10 cellular contexts compared by ENCODE assay signal in genomic region chr10:110901954-110902819, GRCh38. TPM values are rescaled to one million over a fixed set of nuclear protein-coding genes. Genes with fewer than 3 reads are reported as not detected.
DNase-seq lines count a peak whose midpoint lies in the region; ATAC-seq, FAIRE-seq and TF ChIP-seq lines count a peak whose summit lies in the region.
"Had no signal": no experiment of that assay in that cellular context is flagged by ENCODE, and none has a peak within 500 bp of the region (broad histone marks: within the 10 kb centered on the region; RNA-seq: fewer than 3 reads in every experiment).

No MANE protein-coding gene starts in this region.

- H3K23ac ChIP-seq in neuronal stem cell (ENCODE audit: low read depth, low read length, poor library complexity), result no peak overlapping the region

- H2BK5ac ChIP-seq in neuronal stem cell (ENCODE audit: low read length), result no peak overlapping the region

- CTCF ChIA-PET in A549 (lab: Yijun Ruan, JAX), result interaction anchor here (0.6 to 2.4 kb wide), 10 partner anchors 9 to 595 kb away, joined by 3 to 8 read pairs (median 4); partner anchors contain the start of gene PDCD4

- peaks cover 34% of the 10 kb centered on the region for H3K4me1 Mint-ChIP-seq in activated T-cell treated with anti-CD3 and anti-CD28 coated beads, Interleukin-2, amount 50 U/mL, for 4 hours (ENCODE audit: low read depth)

- H3K79me1 ChIP-seq in neuronal stem cell (ENCODE audit: low read depth, low read length), result no peaks in the 10 kb centered on the region

- H3K36me3 ChIP-seq in iPS-18a (ENCODE audit: control insufficient read depth, low read depth, low read length), result peaks cover 12% of the 10 kb centered on the region
- H3K36me3 ChIP-seq in neuronal stem cell (replicated peaks in 1 of 2; ENCODE audit: control insufficient read depth in 2 of 2, insufficient read depth in 2 of 2, low read length in 2 of 2), result peaks cover 4 to 68% of the 10 kb centered on the region in 2 donors

- no peaks in the 10 kb centered on the region for H3K27me3 Mint-ChIP-seq in activated T-cell treated with anti-CD3 and anti-CD28 coated beads, Interleukin-2, amount 50 U/mL, for 4 hours (ENCODE audit: low read depth)

- TF ChIP-seq EP300 in A549 (IDR thresholded peaks at IDR 0.05), result no peak

- H2AK5ac ChIP-seq in neuronal stem cell (ENCODE audit: low read depth, low read length), result no peak overlapping the region

- H3K4me3 ChIP-seq in A549 (no peak overlapping the region), iPS-18a (ENCODE audit: low read length) (no peak overlapping the region), neuronal stem cell (ENCODE audit: low read length in 2 of 2) (no peak overlapping the region)

- H3K4me3 Mint-ChIP-seq in activated T-cell treated with anti-CD3 and anti-CD28 coated beads, Interleukin-2, amount 50 U/mL, for 4 hours, result no peak overlapping the region

- H3K9me3 ChIP-seq in A549 (no peaks in the 10 kb centered on the region), iPS-18a (ENCODE audit: control insufficient read depth, low read depth, low read length) (no peaks in the 10 kb centered on the region), neuronal stem cell (replicated peaks in 1 of 2; ENCODE audit: control insufficient read depth in 2 of 2, insufficient read depth in 1 of 2, low read depth in 1 of 2, low read length in 2 of 2) (no peaks in the 10 kb centered on the region)

- H3K4me2 ChIP-seq in A549, result peak overlapping the region; percentile 48
- no peak overlapping the region for H3K4me2 ChIP-seq in neuronal stem cell (ENCODE audit: insufficient read depth, low read length, poor library complexity, severe bottlenecking)

- H2AFZ ChIP-seq in neuronal stem cell (ENCODE audit: low read length), result no peak overlapping the region

- DNase-seq in A549 (ENCODE audit: low read depth in 1 of 2, low spot score in 1 of 2) (peak; percentile 28 to 47), GM18507 (ENCODE audit: extremely low spot score, insufficient read length, low read depth) (no peak), NCI-H2196 treated with DMSO at 0.1 percent for 48 hours (lab: John Stamatoyannopoulos, UW; ENCODE audit: unreplicated experiment) (no peak), neuronal stem cell (ENCODE audit: low spot score) (no peak), HTR-8/SVneo (ENCODE audit: insufficient read length, low spot score) (no peak)
- DNase-seq in activated T-cell treated with anti-CD3 and anti-CD28 coated beads, Interleukin-2, amount 50 U/mL, for 4 hours, result peak; percentile 36
- DNase-seq: GDM1 had no signal

- no peak overlapping the region for H2BK12ac ChIP-seq in neuronal stem cell (ENCODE audit: low read length)

- no peak for TF ChIP-seq CTCF in A549 (IDR thresholded peaks at IDR 0.05)

- H3K9ac ChIP-seq in iPS-18a (ENCODE audit: low read length) (no peak overlapping the region), neuronal stem cell (ENCODE audit: low read depth, low read length, poor library complexity) (no peak overlapping the region)

- no peak for TF ChIP-seq RAD21 in A549 (conservative IDR thresholded peaks at IDR 0.05 in 1 of 2, IDR thresholded peaks at IDR 0.05 in 1 of 2)

- H4K8ac ChIP-seq in neuronal stem cell (ENCODE audit: low read depth, low read length), result no peak overlapping the region

- H3K4ac ChIP-seq in neuronal stem cell (ENCODE audit: low read length), result no peak overlapping the region

- no peaks in the 10 kb centered on the region for H3K9me3 Mint-ChIP-seq in activated T-cell treated with anti-CD3 and anti-CD28 coated beads, Interleukin-2, amount 50 U/mL, for 4 hours

- H3K27ac ChIP-seq in A549 (peak overlapping the region; percentile 64 to 78), iPS-18a (ENCODE audit: low read length) (peak overlapping the region; percentile 4), neuronal stem cell (replicated peaks; ENCODE audit: low read length) (no peak overlapping the region)

- no peak overlapping the region for H2BK120ac ChIP-seq in neuronal stem cell (ENCODE audit: low read depth, low read length)

- peaks cover 15% of the 10 kb centered on the region for H3K36me3 Mint-ChIP-seq in activated T-cell treated with anti-CD3 and anti-CD28 coated beads, Interleukin-2, amount 50 U/mL, for 4 hours (ENCODE audit: insufficient read depth)

- no peak overlapping the region for H2BK15ac ChIP-seq in neuronal stem cell (ENCODE audit: low read length)

- TF ChIP-seq POLR2A in A549 (IDR thresholded peaks at IDR 0.05; ENCODE audit: low read length), result no peak

- no peak overlapping the region for H4K91ac ChIP-seq in neuronal stem cell (ENCODE audit: low read depth, low read length, poor library complexity)

- POLR2A ChIA-PET in A549 (lab: Yijun Ruan, JAX), result interaction anchor here (0.6 to 2.6 kb wide), 3 partner anchors 16 to 266 kb away, joined by 3 to 20 read pairs (median 3); partner anchors contain the start of genes BBIP1 and SHOC2

- WGBS in A549 (ENCODE audit: missing lambda C conversion rate), result 72% methylated on average over 7 of the region's 7 CpGs
- WGBS in neuronal stem cell (ENCODE audit: extremely low coverage in 2 of 2, insufficient read length in 2 of 2, insufficient replicate concordance in 1 of 2), 2 donors, result no CpG with 5 or more reads among the region's 7 CpGs

- no peaks in the 10 kb centered on the region for H3K27me3 ChIP-seq in iPS-18a (ENCODE audit: control insufficient read depth, insufficient read depth, low read length)
- no peaks in the 10 kb centered on the region for H3K27me3 ChIP-seq in neuronal stem cell (ENCODE audit: control insufficient read depth in 3 of 3, insufficient read depth in 3 of 3, low read depth in 1 of 3, low read length in 3 of 3)

- no peak overlapping the region for H3K18ac ChIP-seq in neuronal stem cell (ENCODE audit: low read length)

- H3K14ac ChIP-seq in neuronal stem cell (ENCODE audit: low read length), result no peak overlapping the region

- H3K4me1 ChIP-seq in A549, result peaks cover 25% of the 10 kb centered on the region
- peaks cover under 1% of the 10 kb centered on the region for H3K4me1 ChIP-seq in iPS-18a (ENCODE audit: control insufficient read depth, low read depth, low read length)
- H3K4me1 ChIP-seq in neuronal stem cell (ENCODE audit: control insufficient read depth in 2 of 2, insufficient read depth in 1 of 2, low read depth in 1 of 2, low read length in 2 of 2), result peaks cover 0 to 1% of the 10 kb centered on the region in 2 donors

- FAIRE-seq in A549 (lab: Jason Lieb, UNC) (no peak), GM18507 (lab: Jason Lieb, UNC) (peak; percentile 51), HTR-8/SVneo (lab: Jason Lieb, UNC) (no peak)
- FAIRE-seq: colon had no signal

- ATAC-seq in A549, result peak; percentile 72 to 89
- ATAC-seq in activated T-cell treated with anti-CD3 and anti-CD28 coated beads, Interleukin-2, amount 50 U/mL, for 4 hours, result peak; percentile 68 to 72
- ATAC-seq in GM19395 (IDR thresholded peaks at IDR 0.05; ENCODE audit: unreplicated experiment), result no peak

TF ChIP-seq in A549, 52 proteins besides CTCF, POLR2A, EP300 and RAD21 (continues in another document):
- TF ChIP-seq JUNB (IDR thresholded peaks at IDR 0.05) (0 out of 2 replicates have a peak, but pooled peaks have one; percentile 38), CEBPB (IDR thresholded peaks at IDR 0.05) (peak; percentile 76 to 85; a peak in 3 of 4 replicates), POLR2AphosphoS2 (conservative IDR thresholded peaks at IDR 0.05; ENCODE audit: low read length) (0 out of 2 replicates have a peak, but pooled peaks have one; percentile 24), HES2 (IDR thresholded peaks at IDR 0.05) (no peak), FOSL2 (IDR thresholded peaks at IDR 0.05) (no peak), FOSL2 (CRISPR knock-in tag; IDR thresholded peaks at IDR 0.05) (peak; percentile 50), ZSCAN20 (CRISPR knock-in tag; IDR thresholded peaks at IDR 0.05) (no peak), MAFK (IDR thresholded peaks at IDR 0.05; ENCODE audit: partially characterized antibody) (no peak)
- TF ChIP-seq, protein P1, sequence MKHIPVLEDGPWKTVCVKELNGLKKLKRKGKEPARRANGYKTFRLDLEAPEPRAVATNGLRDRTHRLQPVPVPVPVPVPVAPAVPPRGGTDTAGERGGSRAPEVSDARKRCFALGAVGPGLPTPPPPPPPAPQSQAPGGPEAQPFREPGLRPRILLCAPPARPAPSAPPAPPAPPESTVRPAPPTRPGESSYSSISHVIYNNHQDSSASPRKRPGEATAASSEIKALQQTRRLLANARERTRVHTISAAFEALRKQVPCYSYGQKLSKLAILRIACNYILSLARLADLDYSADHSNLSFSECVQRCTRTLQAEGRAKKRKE (CRISPR knock-in tag; IDR thresholded peaks at IDR 0.05; ENCODE audit: low read depth), result no peak

RNA-seq across cellular contexts. Expression of gene BBIP1, which starts 16.8 kb away (rescaled TPM):
- polyA plus RNA-seq in A549 (2011; rRNA removed), result 73.5 and 83.4 TPM in 2 replicates
- 13.0 and 15.9 TPM in 2 replicates for polyA plus RNA-seq in A549 (2012; cell fraction: cytosol; rRNA removed)
- polyA plus RNA-seq in A549 (2012; cell fraction: nucleus; rRNA removed), result 6.2 and 10.1 TPM in 2 replicates
- polyA plus RNA-seq in A549 (2017; fragmentation: RNase III; extraction: RNeasy Plus Mini Kit Qiagen cat#74134 plus additional on column Dnase treatment), result 57.2 to 64.1 TPM (median 59.6 TPM) in 3 replicates
- 9.9 and 10.8 TPM in 2 replicates for polyA minus RNA-seq in A549 (2011; rRNA and poly(A)+ RNA removed)
- 10 to 100 TPM; 23.7 to 25.6 (median 24.7) TPM for total RNA-seq in activated T-cell treated with anti-CD3 and anti-CD28 coated beads, Interleukin-2, amount 50 U/mL, for 4 hours
- polyA plus RNA-seq in neuronal stem cell (2013, experiment 1 of 2), result 59.5 TPM
- 59.1 TPM for polyA plus RNA-seq in neuronal stem cell (2013, experiment 2 of 2)

RNA-seq across cellular contexts. Expression of gene SHOC2, which starts 17.2 kb away (rescaled TPM):
- 32.1 and 33.1 TPM in 2 replicates for polyA plus RNA-seq in A549 (2011; rRNA removed)
- polyA plus RNA-seq in A549 (2012; cell fraction: cytosol; rRNA removed), result 5.2 and 6.1 TPM in 2 replicates
- 2.2 and 4.8 TPM in 2 replicates for polyA plus RNA-seq in A549 (2012; cell fraction: nucleus; rRNA removed)
- polyA plus RNA-seq in A549 (2017; fragmentation: RNase III; extraction: RNeasy Plus Mini Kit Qiagen cat#74134 plus additional on column Dnase treatment), result 17.7 to 20.5 TPM (median 20.3 TPM) in 3 replicates
- polyA minus RNA-seq in A549 (2011; rRNA and poly(A)+ RNA removed), result 19.7 and 20.9 TPM in 2 replicates
- total RNA-seq in activated T-cell treated with anti-CD3 and anti-CD28 coated beads, Interleukin-2, amount 50 U/mL, for 4 hours, result 10 to 100 TPM; 33.0 to 43.3 (median 41.8) TPM
- polyA plus RNA-seq in neuronal stem cell (2013, experiment 1 of 2), result 31.4 TPM
- 30.5 TPM for polyA plus RNA-seq in neuronal stem cell (2013, experiment 2 of 2)

RNA-seq across cellular contexts. Expression of gene PDCD4, which starts 30.5 kb away (rescaled TPM):
- 41.9 and 71.4 TPM in 2 replicates for polyA plus RNA-seq in A549 (2011; rRNA removed)
- polyA plus RNA-seq in A549 (2012; cell fraction: cytosol; rRNA removed), result 6.5 and 10.0 TPM in 2 replicates
- polyA plus RNA-seq in A549 (2012; cell fraction: nucleus; rRNA removed), result 3.1 and 6.7 TPM in 2 replicates
- polyA plus RNA-seq in A549 (2017; fragmentation: RNase III; extraction: RNeasy Plus Mini Kit Qiagen cat#74134 plus additional on column Dnase treatment), result 35.7 to 49.7 TPM (median 42.7 TPM) in 3 replicates
- 15.0 and 16.3 TPM in 2 replicates for polyA minus RNA-seq in A549 (2011; rRNA and poly(A)+ RNA removed)
- 10 to 100 TPM; 36.5 to 55.1 (median 41.3) TPM for total RNA-seq in activated T-cell treated with anti-CD3 and anti-CD28 coated beads, Interleukin-2, amount 50 U/mL, for 4 hours
- polyA plus RNA-seq in neuronal stem cell (2013, experiment 1 of 2), result 86.5 TPM
- 87.2 TPM for polyA plus RNA-seq in neuronal stem cell (2013, experiment 2 of 2)

Comparison
In these comparisons a context has a peak if more than half of its experiments do, and no peak if none do; other contexts are left out.
1. DNase-seq: peak in A549 (2 of 2) and activated T-cell treated with anti-CD3 and anti-CD28 coated beads, Interleukin-2, amount 50 U/mL, for 4 hours (single experiment); none in GM18507 (single experiment), NCI-H2196 treated with DMSO at 0.1 percent for 48 hours (single experiment), neuronal stem cell (single experiment) and HTR-8/SVneo (single experiment).